Comparison of ENCODE assay signal across 10 cellular contexts in genomic region chr7:118312966-118313365, GRCh38.
DNase-seq lines count a peak whose midpoint lies in the region; ATAC-seq and TF ChIP-seq lines count a peak whose summit lies in the region.
"Had no signal": no experiment of that assay in that cellular context is flagged by ENCODE, and none has a peak within 500 bp of the region (broad histone marks: within the 10 kb centered on the region; RNA-seq: fewer than 3 reads in every experiment).

No MANE protein-coding gene starts in this region.

- ATAC-seq in GM18519 (IDR thresholded peaks at IDR 0.05; ENCODE audit: low FRiP score, unreplicated experiment) (peak; percentile 45), GM21381 (IDR thresholded peaks at IDR 0.05; ENCODE audit: unreplicated experiment) (peak; percentile 43), HG03095 (IDR thresholded peaks at IDR 0.05; ENCODE audit: unreplicated experiment) (peak; percentile 52), GM21390 (IDR thresholded peaks at IDR 0.05; ENCODE audit: unreplicated experiment) (no peak), gastrocnemius medialis (no peak)

- in situ Hi-C loops in gastrocnemius medialis (cut with MboI; ENCODE audit: low sequenced_read_pairs in 4 of 4) = no loop called here

- peaks cover 29% of the 10 kb centered on the region for H3K36me3 Mint-ChIP-seq in T-helper 2 cell treated with Interferon-gamma antibody and Interleukin-4, amounts not matched to agents 5 μg/mL and 100 μg/mL, for 36 hours (ENCODE audit: low read depth)

- H3K4me3 ChIP-seq in gastrocnemius medialis = no peak overlapping the region

- H3K4me3 Mint-ChIP-seq in T-helper 2 cell treated with Interferon-gamma antibody and Interleukin-4, amounts not matched to agents 5 μg/mL and 100 μg/mL, for 36 hours = no peak overlapping the region

- peak; percentile 23 for DNase-seq in T-helper 2 cell treated with Interferon-gamma antibody and Interleukin-4, amounts not matched to agents 5 μg/mL and 100 μg/mL, for 36 hours (ENCODE audit: low spot score)
- DNase-seq in NCI-H1930 (lab: John Stamatoyannopoulos, UW) (no peak), medulla oblongata (ENCODE audit: extremely low spot score) (no peak), gastrocnemius medialis (no peak)
- DNase-seq: activated naive CD4-positive, alpha-beta T cell; dermis blood vessel endothelial cell had no signal

- H3K27ac ChIP-seq in gastrocnemius medialis = no peak overlapping the region

- TF ChIP-seq POLR2A in gastrocnemius medialis (IDR thresholded peaks at IDR 0.05) = no peak

- H3K4me1 Mint-ChIP-seq in T-helper 2 cell treated with Interferon-gamma antibody and Interleukin-4, amounts not matched to agents 5 μg/mL and 100 μg/mL, for 36 hours (ENCODE audit: low read depth) = peaks cover 31% of the 10 kb centered on the region

- H3K27me3 ChIP-seq in gastrocnemius medialis = no peaks in the 10 kb centered on the region

- H3K4me1 ChIP-seq in gastrocnemius medialis = no peaks in the 10 kb centered on the region

- no peak for TF ChIP-seq CTCF in gastrocnemius medialis (IDR thresholded peaks at IDR 0.05 in 4 of 5, conservative IDR thresholded peaks at IDR 0.05 in 1 of 5)

- intact Hi-C loops in gastrocnemius medialis (cut with DNase I; ENCODE audit: low total_unique reads) = no loop called here

- no peaks in the 10 kb centered on the region for H3K9me3 ChIP-seq in gastrocnemius medialis

- H3K36me3 ChIP-seq in gastrocnemius medialis = no peaks in the 10 kb centered on the region

- H3K27me3 Mint-ChIP-seq in T-helper 2 cell treated with Interferon-gamma antibody and Interleukin-4, amounts not matched to agents 5 μg/mL and 100 μg/mL, for 36 hours (ENCODE audit: low read depth) = peaks cover 3% of the 10 kb centered on the region

- peaks cover 42% of the 10 kb centered on the region for H3K9me3 Mint-ChIP-seq in T-helper 2 cell treated with Interferon-gamma antibody and Interleukin-4, amounts not matched to agents 5 μg/mL and 100 μg/mL, for 36 hours

- peak overlapping the region; percentile 72 for H3K27ac Mint-ChIP-seq in T-helper 2 cell treated with Interferon-gamma antibody and Interleukin-4, amounts not matched to agents 5 μg/mL and 100 μg/mL, for 36 hours

Comparison
In these comparisons a context has a peak if more than half of its experiments do, and no peak if none do; other contexts are left out.
1. ATAC-seq: peak in GM18519 (single experiment), GM21381 (single experiment) and HG03095 (single experiment); none in GM21390 (single experiment) and gastrocnemius medialis (0 of 2).